In the genomic region with DNA sequence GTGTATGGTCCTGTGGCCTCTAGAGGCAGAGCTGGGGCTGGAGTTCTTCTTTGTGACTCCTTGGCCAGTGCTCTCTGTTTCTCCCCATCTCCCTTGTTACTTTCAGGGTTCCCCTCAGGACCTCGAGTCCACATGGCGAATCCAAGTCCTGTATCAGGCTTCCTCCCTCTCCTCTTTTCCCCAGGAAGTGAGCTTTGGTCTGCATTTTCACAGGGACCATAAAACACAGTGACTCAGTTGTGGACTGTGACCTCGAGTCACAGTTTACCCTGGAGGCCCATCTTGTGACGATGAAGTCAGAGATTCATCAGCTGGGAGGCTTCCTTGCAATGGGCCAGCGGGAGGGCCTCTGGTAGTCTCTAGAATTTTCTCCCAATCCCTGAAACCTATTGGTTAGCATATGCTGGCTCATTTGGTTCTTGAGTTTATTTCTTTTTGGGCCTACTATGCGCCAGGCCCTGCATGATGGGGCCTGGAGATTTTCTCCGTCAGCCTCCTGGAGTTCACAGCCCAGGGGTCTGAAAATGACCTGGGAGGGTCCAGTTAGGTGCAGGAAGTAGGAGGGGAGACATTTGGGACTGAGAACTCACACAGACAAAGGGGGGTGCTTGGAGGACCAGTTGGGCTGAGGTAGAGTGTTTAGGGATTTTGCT, we compare ENCODE assay signal across 1 cellular context.
TF ChIP-seq lines count a peak whose summit lies in the region.

No MANE protein-coding gene starts in this region.

TF ChIP-seq in HepG2, 621 proteins besides CTCF, POLR2A, EP300 and RAD21 (continued from another document and continues in another):
- TF ChIP-seq ZNF841 (CRISPR knock-in tag; IDR thresholded peaks at IDR 0.05; ENCODE audit: borderline replicate concordance) (no peak), BRD4 (CRISPR knock-in tag; IDR thresholded peaks at IDR 0.05) (no peak), ZNF605 (CRISPR knock-in tag; IDR thresholded peaks at IDR 0.05) (no peak), ARNT2 (CRISPR knock-in tag; IDR thresholded peaks at IDR 0.05; ENCODE audit: low read depth) (no peak), JUN (CRISPR knock-in tag; IDR thresholded peaks at IDR 0.05) (peak; percentile 60; the same call in 1 of the 2 replicates), DPF2 (CRISPR knock-in tag; IDR thresholded peaks at IDR 0.05; ENCODE audit: borderline replicate concordance, low read depth) (peak; percentile 51; the same call in 1 of the 2 replicates), GFI1 (CRISPR knock-in tag; IDR thresholded peaks at IDR 0.05; ENCODE audit: borderline replicate concordance) (no peak), GABPA (IDR thresholded peaks at IDR 0.05; ENCODE audit: low read depth, low read length) (no peak), GABPA (CRISPR knock-in tag; IDR thresholded peaks at IDR 0.05; ENCODE audit: low read depth) (peak; percentile 56; the same call in 1 of the 2 replicates), SIX4 (CRISPR knock-in tag; IDR thresholded peaks at IDR 0.05) (no peak), HMGA1 (CRISPR knock-in tag; conservative IDR thresholded peaks at IDR 0.05) (no peak), REL (CRISPR knock-in tag; conservative IDR thresholded peaks at IDR 0.05) (no peak), NCOR1 (IDR thresholded peaks at IDR 0.05; ENCODE audit: borderline replicate concordance, low read length) (no peak), SMYD3 (CRISPR knock-in tag; IDR thresholded peaks at IDR 0.05) (no peak), HIVEP1 (CRISPR knock-in tag; IDR thresholded peaks at IDR 0.05) (no peak), ZNF749 (CRISPR knock-in tag; IDR thresholded peaks at IDR 0.05; ENCODE audit: borderline replicate concordance) (no peak), FOXA3 (CRISPR knock-in tag; IDR thresholded peaks at IDR 0.05) (peak; percentile 43; the same call in 1 of the 2 replicates), RFX3 (CRISPR knock-in tag; IDR thresholded peaks at IDR 0.05) (no peak), GZF1 (CRISPR knock-in tag; IDR thresholded peaks at IDR 0.05) (no peak), CREB1 (IDR thresholded peaks at IDR 0.05) (no peak), CREB1 (CRISPR knock-in tag; IDR thresholded peaks at IDR 0.05) (peak; percentile 48; the same call in 1 of the 2 replicates), ZNF234 (CRISPR knock-in tag; conservative IDR thresholded peaks at IDR 0.05) (no peak), ZNF562 (CRISPR knock-in tag; IDR thresholded peaks at IDR 0.05; ENCODE audit: borderline replicate concordance) (no peak), NFYB (CRISPR knock-in tag; IDR thresholded peaks at IDR 0.05) (no peak), IKZF4 (CRISPR knock-in tag; IDR thresholded peaks at IDR 0.05; ENCODE audit: borderline replicate concordance, low read depth, not compliant biosample characterization) (no peak)
- TF ChIP-seq, protein P1, sequence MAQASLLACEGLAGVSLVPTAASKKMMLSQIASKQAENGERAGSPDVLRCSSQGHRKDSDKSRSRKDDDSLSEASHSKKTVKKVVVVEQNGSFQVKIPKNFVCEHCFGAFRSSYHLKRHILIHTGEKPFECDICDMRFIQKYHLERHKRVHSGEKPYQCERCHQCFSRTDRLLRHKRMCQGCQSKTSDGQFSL (CRISPR knock-in tag; IDR thresholded peaks at IDR 0.05), result no peak
- TF ChIP-seq, protein P2, sequence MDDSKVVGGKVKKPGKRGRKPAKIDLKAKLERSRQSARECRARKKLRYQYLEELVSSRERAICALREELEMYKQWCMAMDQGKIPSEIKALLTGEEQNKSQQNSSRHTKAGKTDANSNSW (CRISPR knock-in tag; IDR thresholded peaks at IDR 0.05; ENCODE audit: borderline replicate concordance), result no peak
- TF ChIP-seq, protein P3, sequence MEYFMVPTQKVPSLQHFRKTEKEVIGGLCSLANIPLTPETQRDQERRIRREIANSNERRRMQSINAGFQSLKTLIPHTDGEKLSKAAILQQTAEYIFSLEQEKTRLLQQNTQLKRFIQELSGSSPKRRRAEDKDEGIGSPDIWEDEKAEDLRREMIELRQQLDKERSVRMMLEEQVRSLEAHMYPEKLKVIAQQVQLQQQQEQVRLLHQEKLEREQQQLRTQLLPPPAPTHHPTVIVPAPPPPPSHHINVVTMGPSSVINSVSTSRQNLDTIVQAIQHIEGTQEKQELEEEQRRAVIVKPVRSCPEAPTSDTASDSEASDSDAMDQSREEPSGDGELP (IDR thresholded peaks at IDR 0.05; ENCODE audit: borderline replicate concordance, low read depth), result peak; percentile 81; the same call in 1 of the 2 replicates
- TF ChIP-seq, protein P4, sequence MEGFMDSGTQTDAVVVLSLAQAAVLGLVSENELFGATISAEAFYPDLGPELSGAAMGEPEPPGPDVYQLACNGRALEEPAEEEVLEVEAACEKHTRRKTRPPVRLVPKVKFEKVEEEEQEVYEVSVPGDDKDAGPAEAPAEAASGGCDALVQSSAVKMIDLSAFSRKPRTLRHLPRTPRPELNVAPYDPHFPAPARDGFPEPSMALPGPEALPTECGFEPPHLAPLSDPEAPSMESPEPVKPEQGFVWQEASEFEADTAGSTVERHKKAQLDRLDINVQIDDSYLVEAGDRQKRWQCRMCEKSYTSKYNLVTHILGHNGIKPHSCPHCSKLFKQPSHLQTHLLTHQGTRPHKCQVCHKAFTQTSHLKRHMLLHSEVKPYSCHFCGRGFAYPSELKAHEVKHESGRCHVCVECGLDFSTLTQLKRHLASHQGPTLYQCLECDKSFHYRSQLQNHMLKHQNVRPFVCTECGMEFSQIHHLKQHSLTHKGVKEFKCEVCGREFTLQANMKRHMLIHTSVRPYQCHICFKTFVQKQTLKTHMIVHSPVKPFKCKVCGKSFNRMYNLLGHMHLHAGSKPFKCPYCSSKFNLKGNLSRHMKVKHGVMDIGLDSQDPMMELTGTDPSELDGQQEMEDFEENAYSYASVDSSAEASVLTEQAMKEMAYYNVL (CRISPR knock-in tag; IDR thresholded peaks at IDR 0.05; ENCODE audit: borderline replicate concordance), result no peak
- TF ChIP-seq, protein P5, sequence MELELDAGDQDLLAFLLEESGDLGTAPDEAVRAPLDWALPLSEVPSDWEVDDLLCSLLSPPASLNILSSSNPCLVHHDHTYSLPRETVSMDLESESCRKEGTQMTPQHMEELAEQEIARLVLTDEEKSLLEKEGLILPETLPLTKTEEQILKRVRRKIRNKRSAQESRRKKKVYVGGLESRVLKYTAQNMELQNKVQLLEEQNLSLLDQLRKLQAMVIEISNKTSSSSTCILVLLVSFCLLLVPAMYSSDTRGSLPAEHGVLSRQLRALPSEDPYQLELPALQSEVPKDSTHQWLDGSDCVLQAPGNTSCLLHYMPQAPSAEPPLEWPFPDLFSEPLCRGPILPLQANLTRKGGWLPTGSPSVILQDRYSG (CRISPR knock-in tag; IDR thresholded peaks at IDR 0.05), result no peak
- TF ChIP-seq, protein P6, sequence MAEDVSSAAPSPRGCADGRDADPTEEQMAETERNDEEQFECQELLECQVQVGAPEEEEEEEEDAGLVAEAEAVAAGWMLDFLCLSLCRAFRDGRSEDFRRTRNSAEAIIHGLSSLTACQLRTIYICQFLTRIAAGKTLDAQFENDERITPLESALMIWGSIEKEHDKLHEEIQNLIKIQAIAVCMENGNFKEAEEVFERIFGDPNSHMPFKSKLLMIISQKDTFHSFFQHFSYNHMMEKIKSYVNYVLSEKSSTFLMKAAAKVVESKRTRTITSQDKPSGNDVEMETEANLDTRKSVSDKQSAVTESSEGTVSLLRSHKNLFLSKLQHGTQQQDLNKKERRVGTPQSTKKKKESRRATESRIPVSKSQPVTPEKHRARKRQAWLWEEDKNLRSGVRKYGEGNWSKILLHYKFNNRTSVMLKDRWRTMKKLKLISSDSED (CRISPR knock-in tag; IDR thresholded peaks at IDR 0.05), result no peak
- TF ChIP-seq, protein P7, sequence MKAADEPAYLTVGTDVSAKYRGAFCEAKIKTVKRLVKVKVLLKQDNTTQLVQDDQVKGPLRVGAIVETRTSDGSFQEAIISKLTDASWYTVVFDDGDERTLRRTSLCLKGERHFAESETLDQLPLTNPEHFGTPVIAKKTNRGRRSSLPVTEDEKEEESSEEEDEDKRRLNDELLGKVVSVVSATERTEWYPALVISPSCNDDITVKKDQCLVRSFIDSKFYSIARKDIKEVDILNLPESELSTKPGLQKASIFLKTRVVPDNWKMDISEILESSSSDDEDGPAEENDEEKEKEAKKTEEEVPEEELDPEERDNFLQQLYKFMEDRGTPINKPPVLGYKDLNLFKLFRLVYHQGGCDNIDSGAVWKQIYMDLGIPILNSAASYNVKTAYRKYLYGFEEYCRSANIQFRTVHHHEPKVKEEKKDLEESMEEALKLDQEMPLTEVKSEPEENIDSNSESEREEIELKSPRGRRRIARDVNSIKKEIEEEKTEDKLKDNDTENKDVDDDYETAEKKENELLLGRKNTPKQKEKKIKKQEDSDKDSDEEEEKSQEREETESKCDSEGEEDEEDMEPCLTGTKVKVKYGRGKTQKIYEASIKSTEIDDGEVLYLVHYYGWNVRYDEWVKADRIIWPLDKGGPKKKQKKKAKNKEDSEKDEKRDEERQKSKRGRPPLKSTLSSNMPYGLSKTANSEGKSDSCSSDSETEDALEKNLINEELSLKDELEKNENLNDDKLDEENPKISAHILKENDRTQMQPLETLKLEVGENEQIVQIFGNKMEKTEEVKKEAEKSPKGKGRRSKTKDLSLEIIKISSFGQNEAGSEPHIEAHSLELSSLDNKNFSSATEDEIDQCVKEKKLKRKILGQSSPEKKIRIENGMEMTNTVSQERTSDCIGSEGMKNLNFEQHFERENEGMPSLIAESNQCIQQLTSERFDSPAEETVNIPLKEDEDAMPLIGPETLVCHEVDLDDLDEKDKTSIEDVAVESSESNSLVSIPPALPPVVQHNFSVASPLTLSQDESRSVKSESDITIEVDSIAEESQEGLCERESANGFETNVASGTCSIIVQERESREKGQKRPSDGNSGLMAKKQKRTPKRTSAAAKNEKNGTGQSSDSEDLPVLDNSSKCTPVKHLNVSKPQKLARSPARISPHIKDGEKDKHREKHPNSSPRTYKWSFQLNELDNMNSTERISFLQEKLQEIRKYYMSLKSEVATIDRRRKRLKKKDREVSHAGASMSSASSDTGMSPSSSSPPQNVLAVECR (CRISPR knock-in tag; IDR thresholded peaks at IDR 0.05; ENCODE audit: borderline replicate concordance), result no peak
- TF ChIP-seq, protein P8, sequence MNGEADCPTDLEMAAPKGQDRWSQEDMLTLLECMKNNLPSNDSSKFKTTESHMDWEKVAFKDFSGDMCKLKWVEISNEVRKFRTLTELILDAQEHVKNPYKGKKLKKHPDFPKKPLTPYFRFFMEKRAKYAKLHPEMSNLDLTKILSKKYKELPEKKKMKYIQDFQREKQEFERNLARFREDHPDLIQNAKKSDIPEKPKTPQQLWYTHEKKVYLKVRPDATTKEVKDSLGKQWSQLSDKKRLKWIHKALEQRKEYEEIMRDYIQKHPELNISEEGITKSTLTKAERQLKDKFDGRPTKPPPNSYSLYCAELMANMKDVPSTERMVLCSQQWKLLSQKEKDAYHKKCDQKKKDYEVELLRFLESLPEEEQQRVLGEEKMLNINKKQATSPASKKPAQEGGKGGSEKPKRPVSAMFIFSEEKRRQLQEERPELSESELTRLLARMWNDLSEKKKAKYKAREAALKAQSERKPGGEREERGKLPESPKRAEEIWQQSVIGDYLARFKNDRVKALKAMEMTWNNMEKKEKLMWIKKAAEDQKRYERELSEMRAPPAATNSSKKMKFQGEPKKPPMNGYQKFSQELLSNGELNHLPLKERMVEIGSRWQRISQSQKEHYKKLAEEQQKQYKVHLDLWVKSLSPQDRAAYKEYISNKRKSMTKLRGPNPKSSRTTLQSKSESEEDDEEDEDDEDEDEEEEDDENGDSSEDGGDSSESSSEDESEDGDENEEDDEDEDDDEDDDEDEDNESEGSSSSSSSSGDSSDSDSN (CRISPR knock-in tag; IDR thresholded peaks at IDR 0.05), result no peak
- TF ChIP-seq, protein P9, sequence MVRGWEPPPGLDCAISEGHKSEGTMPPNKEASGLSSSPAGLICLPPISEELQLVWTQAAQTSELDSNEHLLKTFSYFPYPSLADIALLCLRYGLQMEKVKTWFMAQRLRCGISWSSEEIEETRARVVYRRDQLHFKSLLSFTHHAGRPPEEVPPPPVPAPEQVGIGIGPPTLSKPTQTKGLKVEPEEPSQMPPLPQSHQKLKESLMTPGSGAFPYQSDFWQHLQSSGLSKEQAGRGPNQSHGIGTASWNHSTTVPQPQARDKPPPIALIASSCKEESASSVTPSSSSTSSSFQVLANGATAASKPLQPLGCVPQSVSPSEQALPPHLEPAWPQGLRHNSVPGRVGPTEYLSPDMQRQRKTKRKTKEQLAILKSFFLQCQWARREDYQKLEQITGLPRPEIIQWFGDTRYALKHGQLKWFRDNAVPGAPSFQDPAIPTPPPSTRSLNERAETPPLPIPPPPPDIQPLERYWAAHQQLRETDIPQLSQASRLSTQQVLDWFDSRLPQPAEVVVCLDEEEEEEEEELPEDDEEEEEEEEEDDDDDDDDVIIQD (CRISPR knock-in tag; IDR thresholded peaks at IDR 0.05; ENCODE audit: low read depth), result peak; percentile 62; the same call in 1 of the 2 replicates
- TF ChIP-seq, protein P10, sequence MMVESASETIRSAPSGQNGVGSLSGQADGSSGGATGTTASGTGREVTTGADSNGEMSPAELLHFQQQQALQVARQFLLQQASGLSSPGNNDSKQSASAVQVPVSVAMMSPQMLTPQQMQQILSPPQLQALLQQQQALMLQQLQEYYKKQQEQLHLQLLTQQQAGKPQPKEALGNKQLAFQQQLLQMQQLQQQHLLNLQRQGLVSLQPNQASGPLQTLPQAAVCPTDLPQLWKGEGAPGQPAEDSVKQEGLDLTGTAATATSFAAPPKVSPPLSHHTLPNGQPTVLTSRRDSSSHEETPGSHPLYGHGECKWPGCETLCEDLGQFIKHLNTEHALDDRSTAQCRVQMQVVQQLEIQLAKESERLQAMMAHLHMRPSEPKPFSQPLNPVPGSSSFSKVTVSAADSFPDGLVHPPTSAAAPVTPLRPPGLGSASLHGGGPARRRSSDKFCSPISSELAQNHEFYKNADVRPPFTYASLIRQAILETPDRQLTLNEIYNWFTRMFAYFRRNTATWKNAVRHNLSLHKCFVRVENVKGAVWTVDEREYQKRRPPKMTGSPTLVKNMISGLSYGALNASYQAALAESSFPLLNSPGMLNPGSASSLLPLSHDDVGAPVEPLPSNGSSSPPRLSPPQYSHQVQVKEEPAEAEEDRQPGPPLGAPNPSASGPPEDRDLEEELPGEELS (CRISPR knock-in tag; IDR thresholded peaks at IDR 0.05), result no peak
- TF ChIP-seq, protein P11, sequence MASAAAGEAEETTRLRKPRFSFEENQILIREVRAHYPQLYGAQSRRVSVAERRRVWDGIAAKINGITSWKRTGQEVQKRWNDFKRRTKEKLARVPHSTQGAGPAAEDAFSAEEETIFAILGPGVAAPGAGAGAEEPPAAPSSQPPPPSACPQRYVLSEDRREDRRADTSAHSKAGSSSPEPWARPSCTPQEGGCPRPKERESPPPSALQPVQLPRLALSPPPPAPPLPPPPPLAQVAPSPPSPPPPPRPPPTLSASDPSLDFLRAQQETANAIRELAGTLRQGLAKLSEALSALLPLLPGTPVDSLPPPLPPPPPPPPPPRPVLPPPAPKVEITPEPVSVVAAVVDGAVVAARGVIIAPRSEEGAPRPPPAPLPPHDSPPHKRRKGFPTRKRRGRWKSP (CRISPR knock-in tag; IDR thresholded peaks at IDR 0.05), result no peak
- TF ChIP-seq, protein P12, sequence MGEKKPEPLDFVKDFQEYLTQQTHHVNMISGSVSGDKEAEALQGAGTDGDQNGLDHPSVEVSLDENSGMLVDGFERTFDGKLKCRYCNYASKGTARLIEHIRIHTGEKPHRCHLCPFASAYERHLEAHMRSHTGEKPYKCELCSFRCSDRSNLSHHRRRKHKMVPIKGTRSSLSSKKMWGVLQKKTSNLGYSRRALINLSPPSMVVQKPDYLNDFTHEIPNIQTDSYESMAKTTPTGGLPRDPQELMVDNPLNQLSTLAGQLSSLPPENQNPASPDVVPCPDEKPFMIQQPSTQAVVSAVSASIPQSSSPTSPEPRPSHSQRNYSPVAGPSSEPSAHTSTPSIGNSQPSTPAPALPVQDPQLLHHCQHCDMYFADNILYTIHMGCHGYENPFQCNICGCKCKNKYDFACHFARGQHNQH (CRISPR knock-in tag; IDR thresholded peaks at IDR 0.05), result 0 out of 2 replicates have a peak, but pooled peaks have one; percentile 59
